Comparison of ENCODE assay signal across 4 cellular contexts in the genomic region with DNA sequence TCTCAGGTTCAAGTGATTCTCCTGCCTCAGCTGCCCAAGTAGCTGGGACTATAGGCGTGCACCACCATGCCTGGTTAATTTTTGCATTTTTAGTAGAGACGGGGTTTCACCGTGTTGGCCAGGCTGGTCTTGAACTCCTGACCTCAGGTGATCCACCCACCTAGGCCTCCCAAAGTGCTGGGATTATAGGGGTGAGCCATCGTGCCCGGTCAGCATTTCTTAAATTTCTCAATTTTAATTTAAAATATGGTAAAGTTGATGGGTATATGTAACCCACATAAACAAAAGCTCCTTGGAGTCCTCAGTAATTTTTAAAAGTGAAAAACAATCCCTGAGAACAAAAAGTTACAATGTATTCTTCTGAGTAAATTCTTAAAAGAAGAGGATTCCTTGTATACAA.
TF ChIP-seq lines count a peak whose summit lies in the region.

No MANE protein-coding gene starts in this region.

TF ChIP-seq in A549, 52 proteins besides CTCF, POLR2A, EP300 and RAD21:
- TF ChIP-seq MAFK (IDR thresholded peaks at IDR 0.05; ENCODE audit: partially characterized antibody), result peak; percentile 79

TF ChIP-seq in IMR-90, 13 proteins besides CTCF, POLR2A, EP300 and RAD21:
- TF ChIP-seq MAFK (IDR thresholded peaks at IDR 0.05; ENCODE audit: low read depth, low read length), result peak; percentile 63

TF ChIP-seq in K562, 482 proteins besides CTCF, POLR2A, EP300 and RAD21:
- TF ChIP-seq C11orf30 (IDR thresholded peaks at IDR 0.05; ENCODE audit: low read depth), result peak; percentile 58
- TF ChIP-seq ZNF316 (IDR thresholded peaks at IDR 0.05), result peak; percentile 79
- 0 out of 2 replicates have a peak, but pooled peaks have one; percentile 11 for TF ChIP-seq MAFG (tag; conservative IDR thresholded peaks at IDR 0.05)

TF ChIP-seq in HepG2, 621 proteins besides CTCF, POLR2A, EP300 and RAD21:
- TF ChIP-seq MAFF (IDR thresholded peaks at IDR 0.05; ENCODE audit: low read depth, low read length) (0 out of 2 replicates have a peak, but pooled peaks have one; percentile 34), MAFK (conservative IDR thresholded peaks at IDR 0.05 in 1 of 2, IDR thresholded peaks at IDR 0.05 in 1 of 2; ENCODE audit: low read length in 2 of 2) (peak in 1 of 2 experiments; percentile 70; a peak in 3 of 4 replicates)
TF ChIP-seq in HepG2: peak in this region for 2; not testable (repeated sequence) for 619.
